ENCODE assay signal across 7 cellular contexts in the genomic region with DNA sequence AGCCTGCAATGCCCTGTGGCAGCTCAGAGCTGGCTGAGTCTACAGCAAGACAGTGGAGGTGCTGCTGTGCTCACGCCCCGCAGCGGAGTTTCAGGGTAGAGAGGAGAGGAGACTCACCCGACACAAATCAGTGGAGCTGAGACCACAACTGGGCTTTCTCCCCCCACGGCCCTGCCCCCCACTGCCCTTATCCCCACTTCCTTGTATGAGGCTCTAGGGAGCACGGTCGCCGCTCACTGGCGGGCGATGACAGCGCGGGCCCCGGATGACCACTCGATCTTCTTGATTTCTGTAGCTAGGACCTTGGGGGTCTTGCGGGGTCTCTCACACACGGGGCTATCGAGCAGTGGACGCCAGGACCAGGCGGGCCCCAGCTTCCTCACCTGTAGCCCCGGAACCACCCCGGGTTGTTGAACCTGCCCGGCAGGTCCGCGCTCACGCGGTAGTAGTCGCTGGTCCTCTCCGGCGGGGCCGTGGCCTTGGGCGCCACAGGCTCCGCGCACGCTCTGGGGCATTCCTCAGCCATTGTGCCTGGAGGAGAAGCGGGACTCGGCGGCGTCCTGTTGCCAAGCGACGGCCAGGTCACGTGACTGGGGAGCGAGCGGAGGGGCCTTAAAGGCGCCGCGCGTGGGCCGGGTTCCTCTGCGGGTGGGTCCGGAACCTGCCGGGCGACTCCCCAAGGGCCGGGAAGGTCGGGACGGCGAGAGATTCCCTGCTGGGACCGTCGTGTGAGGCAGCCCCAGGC. TPM values are rescaled to one million over a fixed set of nuclear protein-coding genes. Genes with fewer than 3 reads are reported as not detected.
DNase-seq lines count a peak whose midpoint lies in the region; ATAC-seq, FAIRE-seq and TF ChIP-seq lines count a peak whose summit lies in the region.

No MANE protein-coding gene starts in this region.

- POLR2A ChIA-PET in H1 (lab: Charles Lee; ENCODE audit: partially characterized antibody) = interaction anchor here (1.1 to 2.8 kb wide), 3 partner anchors 9 to 72 kb away, joined by 3 to 17 read pairs (median 3); no protein-coding TSS in a partner anchor

- no peak overlapping the region for H4K91ac ChIP-seq in H1 (replicated peaks; ENCODE audit: insufficient read length, low read length)
- H4K91ac ChIP-seq in mesenchymal stem cell (ENCODE audit: low read length) = peak overlapping the region; percentile 79

- H3K23me2 ChIP-seq in H1 (ENCODE audit: low read depth, low read length) = peaks cover 8% of the 10 kb centered on the region; the same call in 1 of the 2 replicates

- TF ChIP-seq POLR2A in H1 (IDR thresholded peaks at IDR 0.05; ENCODE audit: control extremely low read depth in 1 of 2, low read depth in 2 of 2, low read length in 2 of 2) = no peak

- H3K23ac ChIP-seq in H1 (ENCODE audit: insufficient read length) (no peak overlapping the region), mesenchymal stem cell (ENCODE audit: low read length in 2 of 2) (no peak overlapping the region)

- H3K14ac ChIP-seq in H1 (ENCODE audit: insufficient read length) = no peak overlapping the region
- peak overlapping the region in 1 of 2 experiments; percentile 31 for H3K14ac ChIP-seq in mesenchymal stem cell (ENCODE audit: low read length in 2 of 2)

- H3K9me3 ChIP-seq in H1 (ENCODE audit: insufficient read depth in 2 of 2, low read depth in 1 of 2, low read length in 1 of 2) = no peaks in the 10 kb centered on the region
- no peaks in the 10 kb centered on the region for H3K9me3 ChIP-seq in mesenchymal stem cell (ENCODE audit: control insufficient read depth, low read length)

- H2AK5ac ChIP-seq in H1 (ENCODE audit: low read depth, low read length) = no peak overlapping the region
- no peak overlapping the region for H2AK5ac ChIP-seq in mesenchymal stem cell (ENCODE audit: low read length, severe bottlenecking)

- H3K27me3 ChIP-seq in H1 (replicated peaks in 1 of 4; ENCODE audit: control insufficient read depth in 3 of 4, extremely low read depth in 1 of 4, insufficient read depth in 3 of 4, low read length in 3 of 4) = no peaks in the 10 kb centered on the region; a peak in 1 of 7 replicates
- H3K27me3 ChIP-seq in mesenchymal stem cell (ENCODE audit: control insufficient read depth in 1 of 2, insufficient read depth in 1 of 2, low read length in 2 of 2) = no peaks in the 10 kb centered on the region

- H2BK5ac ChIP-seq in H1 (ENCODE audit: low read depth, low read length) = no peak overlapping the region
- no peak overlapping the region for H2BK5ac ChIP-seq in mesenchymal stem cell (ENCODE audit: low read depth, low read length, poor library complexity, severe bottlenecking)

- H3K79me2 ChIP-seq in H1 (ENCODE audit: control insufficient read depth in 1 of 2, insufficient read depth in 2 of 2, low read length in 2 of 2) = peaks cover 0 to 16% of the 10 kb centered on the region in 2 experiments; a peak in 2 of 4 replicates

- H3K4me3 ChIP-seq in H1 (ENCODE audit: extremely low read depth in 1 of 4, insufficient read depth in 2 of 4, low read depth in 3 of 4, low read length in 4 of 4) = peak overlapping the region; percentile 61 to 86 (median 81)
- H3K4me3 ChIP-seq in mesenchymal stem cell (ENCODE audit: insufficient read depth in 1 of 2, low read depth in 1 of 2, low read length in 2 of 2) = peak overlapping the region; percentile 82 to 96

- peak overlapping the region; percentile 46; the same call in 1 of the 2 replicates for H2AFZ ChIP-seq in H1 (ENCODE audit: low read length)
- peak overlapping the region; percentile 92 for H2AFZ ChIP-seq in mesenchymal stem cell (ENCODE audit: low read depth, low read length)

- no peak overlapping the region for H2BK120ac ChIP-seq in H1 (replicated peaks; ENCODE audit: low read depth, low read length)
- peak overlapping the region; percentile 92 for H2BK120ac ChIP-seq in mesenchymal stem cell (ENCODE audit: low read depth, low read length)

- no peak; a peak in 1 of 4 replicates for TF ChIP-seq RAD21 in H1 (IDR thresholded peaks at IDR 0.05 in 1 of 2, conservative IDR thresholded peaks at IDR 0.05 in 1 of 2; ENCODE audit: low read depth in 2 of 2, low read length in 2 of 2)

- H3K27ac ChIP-seq in H1 (ENCODE audit: low read depth, low read length) (no peak overlapping the region), mesenchymal stem cell (ENCODE audit: low read length, poor library complexity, severe bottlenecking) (no peak overlapping the region)

- peak; percentile 64 for ATAC-seq in GM18511 (IDR thresholded peaks at IDR 0.05; ENCODE audit: unreplicated experiment)

- H2BK15ac ChIP-seq in H1 (ENCODE audit: low read length) (no peak overlapping the region), mesenchymal stem cell (ENCODE audit: low read depth, poor library complexity, severe bottlenecking) (peak overlapping the region; percentile 74)

- H3K56ac ChIP-seq in H1 (replicated peaks; ENCODE audit: insufficient read length, low read depth, low read length) = no peak overlapping the region

- H3K4me1 ChIP-seq in H1 (replicated peaks in 1 of 4; ENCODE audit: control insufficient read depth in 3 of 4, insufficient read depth in 4 of 4, low read length in 3 of 4) (peaks cover 0 to 15% (median 12%) of the 10 kb centered on the region in 4 experiments; a peak in 6 of 7 replicates), mesenchymal stem cell (ENCODE audit: control insufficient read depth, insufficient read depth, low read depth, low read length) (peaks cover 25% of the 10 kb centered on the region)

- H3K79me1 ChIP-seq in H1 (ENCODE audit: low read depth, low read length) (0 out of 2 replicates have a peak, but pooled peaks cover 3% of the 10 kb centered on the region), mesenchymal stem cell (replicated peaks; ENCODE audit: low read length, poor library complexity, severe bottlenecking) (peaks cover 28% of the 10 kb centered on the region)

- H2BK20ac ChIP-seq in H1 (ENCODE audit: low read length) = no peak overlapping the region

- DNase-seq in HK-2 (ENCODE audit: unreplicated experiment) (peak; percentile 92), NCI-H82 treated with DMSO at 0.1 percent for 48 hours (lab: John Stamatoyannopoulos, UW; ENCODE audit: unreplicated experiment) (peak; percentile 38), H1 (ENCODE audit: low read depth in 1 of 2, low spot score in 2 of 2) (peak in 1 of 2 experiments; percentile 91), mesenchymal stem cell (peak; percentile 93)
- DNase-seq in activated CD8-positive, alpha-beta memory T cell treated with anti-CD3 and anti-CD28 coated beads for 48 hours (ENCODE audit: low read depth in 2 of 3, low spot score in 2 of 3) = peak; percentile 65 to 73 (median 71)
- DNase-seq in stimulated activated CD4-positive, alpha-beta T cell treated with anti-CD3 and anti-CD28 coated beads, TNF-alpha, amount 100 ng/mL, for 4 hours (ENCODE audit: low read depth in 3 of 3) = peak; percentile 82 to 86 (median 85)

- 2% methylated on average over 53 of the region's 58 CpGs; no CpG with 5 or more reads in 1 of the 2 experiments for WGBS in H1 (ENCODE audit: extremely low coverage in 1 of 2, insufficient coverage in 1 of 2, insufficient read length in 1 of 2, insufficient replicate concordance in 2 of 2, low coverage in 1 of 2, low lambda C conversion rate in 2 of 2, missing lambda C conversion rate in 1 of 2), 2 experiments
- 1% methylated on average over 56 of the region's 58 CpGs for WGBS in mesenchymal stem cell

- H4K5ac ChIP-seq in H1 (ENCODE audit: insufficient read length, low read depth, low read length) = no peak overlapping the region

- H3K4ac ChIP-seq in H1 (replicated peaks; ENCODE audit: insufficient read length, low read depth, low read length) = no peak overlapping the region
- peak overlapping the region in 1 of 2 experiments; percentile 6 for H3K4ac ChIP-seq in mesenchymal stem cell (ENCODE audit: low read depth in 1 of 2, low read length in 2 of 2)

- H4K20me1 ChIP-seq in H1 (replicated peaks in 1 of 2; ENCODE audit: control insufficient read depth in 1 of 2, insufficient read depth in 2 of 2, low read length in 2 of 2) = peaks cover 8 to 18% of the 10 kb centered on the region in 2 experiments

- H3K4me2 ChIP-seq in H1 (ENCODE audit: insufficient read depth in 1 of 2, low read depth in 2 of 2, low read length in 2 of 2) = peak overlapping the region; percentile 68 to 87
- peak overlapping the region; percentile 100 for H3K4me2 ChIP-seq in mesenchymal stem cell (ENCODE audit: low read length, poor library complexity, severe bottlenecking)

- H3K36me3 ChIP-seq in H1 (ENCODE audit: control insufficient read depth in 2 of 4, insufficient read depth in 4 of 4, low read length in 3 of 4) (peaks cover 8 to 26% (median 20%) of the 10 kb centered on the region in 4 experiments; a peak in 7 of 8 replicates), mesenchymal stem cell (ENCODE audit: control insufficient read depth in 1 of 2, insufficient read depth in 2 of 2, low read depth in 1 of 2, low read length in 2 of 2) (peaks cover 22 to 30% of the 10 kb centered on the region in 2 experiments)

- H2BK12ac ChIP-seq in H1 (ENCODE audit: low read depth, low read length) (no peak overlapping the region), mesenchymal stem cell (ENCODE audit: low read length in 2 of 2) (peak overlapping the region in 1 of 2 experiments; percentile 51)

- no peak for FAIRE-seq in H1 (lab: Jason Lieb, UNC)

- H4K8ac ChIP-seq in H1 (ENCODE audit: extremely low read depth, insufficient read depth, low read length) = no peak overlapping the region
- H4K8ac ChIP-seq in mesenchymal stem cell (ENCODE audit: low read length) = peak overlapping the region; percentile 73

- H3K9ac ChIP-seq in H1 (replicated peaks in 1 of 4; ENCODE audit: extremely low read depth in 1 of 4, low read depth in 3 of 4, low read length in 3 of 4) = no peak overlapping the region; a peak in 1 of 7 replicates
- H3K9ac ChIP-seq in mesenchymal stem cell (ENCODE audit: low read length) = peak overlapping the region; percentile 93

- no peak for TF ChIP-seq EP300 in H1 (IDR thresholded peaks at IDR 0.05; ENCODE audit: borderline replicate concordance in 1 of 2, low read depth in 2 of 2, low read length in 2 of 2)

- CTCF ChIA-PET in H1 (lab: Charles Lee; ENCODE audit: partially characterized antibody) = interaction anchor here (1.0 to 2.1 kb wide), 7 partner anchors 9 to 51 kb away, joined by 3 to 11 read pairs (median 5); no protein-coding TSS in a partner anchor

- H3K18ac ChIP-seq in H1 (ENCODE audit: extremely low read depth, low read length) (no peak overlapping the region; the same call in 1 of the 2 replicates), mesenchymal stem cell (ENCODE audit: low read depth in 1 of 2, low read length in 2 of 2) (peak overlapping the region; percentile 55 to 88)

- no peak for TF ChIP-seq CTCF in H1 (IDR thresholded peaks at IDR 0.05; ENCODE audit: control extremely low read depth in 1 of 3, insufficient read depth in 1 of 3, low read depth in 1 of 3, low read length in 3 of 3)

RNA-seq across cellular contexts. Expression of gene MRPS2, which starts 1.0 kb away (rescaled TPM):
- 78.6 and 78.8 TPM in 2 replicates for total RNA-seq in H1 (2021; fragmentation: NEBNext Ultra II Directional; extraction: Animal tissue kit (Norgen Biotek cat#: 25700))
- 476 and 530 TPM in 2 replicates for polyA plus RNA-seq in H1 (2011; rRNA removed)
- 259 TPM for polyA plus RNA-seq in H1 (2011; cell fraction: cytosol; rRNA removed)
- 320 TPM for polyA plus RNA-seq in H1 (2011; cell fraction: nucleus; rRNA removed)
- polyA plus RNA-seq in H1 (2012, experiment 1 of 2) = 55.2 to 114 TPM (median 111 TPM) in 4 replicates
- 122 TPM for polyA plus RNA-seq in H1 (2012, experiment 2 of 2)
- 112 TPM for polyA plus RNA-seq in H1 (2013, experiment 1 of 2)
- 119 TPM for polyA plus RNA-seq in H1 (2013, experiment 2 of 2)
- polyA minus RNA-seq in H1 (2011; rRNA and poly(A)+ RNA removed) = 161 and 164 TPM in 2 replicates
- 116 TPM for polyA minus RNA-seq in H1 (2011; cell fraction: cytosol; rRNA and poly(A)+ RNA removed)
- polyA minus RNA-seq in H1 (2011; cell fraction: nucleus; rRNA and poly(A)+ RNA removed) = 86.0 TPM
- polyA plus RNA-seq in mesenchymal stem cell (2013, experiment 1 of 2) = 75.7 TPM
- polyA plus RNA-seq in mesenchymal stem cell (2013, experiment 2 of 2) = 66.5 TPM

RNA-seq across cellular contexts. Expression of gene PPP1R26, which starts 19.9 kb away (rescaled TPM):
- 32.7 and 35.9 TPM in 2 replicates for total RNA-seq in H1 (2021; fragmentation: NEBNext Ultra II Directional; extraction: Animal tissue kit (Norgen Biotek cat#: 25700))
- 9.8 and 17.4 TPM in 2 replicates for polyA plus RNA-seq in H1 (2011; rRNA removed)
- polyA plus RNA-seq in H1 (2011; cell fraction: cytosol; rRNA removed) = 18.3 TPM
- 33.1 TPM for polyA plus RNA-seq in H1 (2011; cell fraction: nucleus; rRNA removed)
- polyA plus RNA-seq in H1 (2012, experiment 1 of 2) = 15.6 to 25.7 TPM (median 25.0 TPM) in 4 replicates
- 13.2 TPM for polyA plus RNA-seq in H1 (2012, experiment 2 of 2)
- 15.4 TPM for polyA plus RNA-seq in H1 (2013, experiment 1 of 2)
- 14.5 TPM for polyA plus RNA-seq in H1 (2013, experiment 2 of 2)
- polyA minus RNA-seq in H1 (2011; rRNA and poly(A)+ RNA removed) = 8.9 and 10.6 TPM in 2 replicates
- 23.6 TPM for polyA minus RNA-seq in H1 (2011; cell fraction: cytosol; rRNA and poly(A)+ RNA removed)
- 12.8 TPM for polyA minus RNA-seq in H1 (2011; cell fraction: nucleus; rRNA and poly(A)+ RNA removed)
- polyA plus RNA-seq in mesenchymal stem cell (2013, experiment 1 of 2) = 6.6 TPM
- polyA plus RNA-seq in mesenchymal stem cell (2013, experiment 2 of 2) = 6.3 TPM

RNA-seq across cellular contexts. Expression of gene LCN1, which starts 21.7 kb away (rescaled TPM):
- not detected in 2 replicates for total RNA-seq in H1 (2021; fragmentation: NEBNext Ultra II Directional; extraction: Animal tissue kit (Norgen Biotek cat#: 25700))
- not detected in 2 replicates for polyA plus RNA-seq in H1 (2011; rRNA removed)
- not detected for polyA plus RNA-seq in H1 (2011; cell fraction: cytosol; rRNA removed)
- polyA plus RNA-seq in H1 (2011; cell fraction: nucleus; rRNA removed) = not detected
- 0.24 TPM in 1 of 4 replicates, not detected in the others for polyA plus RNA-seq in H1 (2012, experiment 1 of 2)
- polyA plus RNA-seq in H1 (2012, experiment 2 of 2) = not detected
- 0.20 TPM for polyA plus RNA-seq in H1 (2013, experiment 1 of 2)
- polyA plus RNA-seq in H1 (2013, experiment 2 of 2) = not detected
- not detected in 2 replicates for polyA minus RNA-seq in H1 (2011; rRNA and poly(A)+ RNA removed)
- not detected for polyA minus RNA-seq in H1 (2011; cell fraction: cytosol; rRNA and poly(A)+ RNA removed)
- polyA minus RNA-seq in H1 (2011; cell fraction: nucleus; rRNA and poly(A)+ RNA removed) = not detected
- not detected for polyA plus RNA-seq in mesenchymal stem cell (2013, experiment 1 of 2)
- not detected for polyA plus RNA-seq in mesenchymal stem cell (2013, experiment 2 of 2)

RNA-seq across cellular contexts. Expression of gene OBP2A, which starts 46.4 kb away (rescaled TPM):
- total RNA-seq in H1 (2021; fragmentation: NEBNext Ultra II Directional; extraction: Animal tissue kit (Norgen Biotek cat#: 25700)) = not detected in 2 replicates
- not detected in 2 replicates for polyA plus RNA-seq in H1 (2011; rRNA removed)
- not detected for polyA plus RNA-seq in H1 (2011; cell fraction: cytosol; rRNA removed)
- not detected for polyA plus RNA-seq in H1 (2011; cell fraction: nucleus; rRNA removed)
- not detected in 4 replicates for polyA plus RNA-seq in H1 (2012, experiment 1 of 2)
- not detected for polyA plus RNA-seq in H1 (2012, experiment 2 of 2)
- not detected for polyA plus RNA-seq in H1 (2013, experiment 1 of 2)
- polyA plus RNA-seq in H1 (2013, experiment 2 of 2) = not detected
- polyA minus RNA-seq in H1 (2011; rRNA and poly(A)+ RNA removed) = not detected in 2 replicates
- polyA minus RNA-seq in H1 (2011; cell fraction: cytosol; rRNA and poly(A)+ RNA removed) = not detected
- not detected for polyA minus RNA-seq in H1 (2011; cell fraction: nucleus; rRNA and poly(A)+ RNA removed)
- polyA plus RNA-seq in mesenchymal stem cell (2013, experiment 1 of 2) = not detected
- polyA plus RNA-seq in mesenchymal stem cell (2013, experiment 2 of 2) = not detected
